ENCODE assay signal across 26 cellular contexts in genomic region chr2:52818958-52819357, GRCh38.
"Had no signal": no experiment of that assay in that cellular context is flagged by ENCODE, and none has a peak within 500 bp of the region (broad histone marks: within the 10 kb centered on the region; RNA-seq: fewer than 3 reads in every experiment).

No MANE protein-coding gene starts in this region.

- DNase-seq: stimulated activated CD4-positive, alpha-beta T cell treated with anti-CD3 and anti-CD28 coated beads, Interleukin-2, amount 100 ng/mL, for 48 hours; stimulated activated CD4-positive, alpha-beta T cell treated with anti-CD3 and anti-CD28 coated beads, Interleukin-4, amount 100 ng/mL, for 1 hour; stimulated activated CD4-positive, alpha-beta T cell treated with anti-CD3 and anti-CD28 coated beads, Interleukin-4, amount 100 ng/mL, for 24 hours; stimulated activated CD4-positive, alpha-beta T cell treated with anti-CD3 and anti-CD28 coated beads, Interleukin-4, amount 100 ng/mL, for 4 hours; stimulated activated CD8-positive, alpha-beta memory T cell treated with anti-CD3 and anti-CD28 coated beads, Interleukin-4, amount 100 ng/mL, for 48 hours; stimulated activated naive B cell treated with anti-CD40 and anti-IgM and Interleukin-4, amounts not matched to agents 10 μg/mL and 1 μg/mL and 100 μg/mL, for 72 hours; stimulated activated naive CD4-positive, alpha-beta T cell; stimulated activated naive CD4-positive, alpha-beta T cell treated with Interleukin-2 at 50 U/mL for 16 hours; stimulated activated naive CD8-positive, alpha-beta T cell treated with anti-CD3 and anti-CD28 coated beads, Interleukin-15, amount 100 ng/mL, for 72 hours; stimulated activated naive CD8-positive, alpha-beta T cell treated with anti-CD3 and anti-CD28 coated beads, Interleukin-15, Interleukin-2, amounts not matched to agents 100 U/mL and 50 U/mL, for 24 hours; stomach; substantia nigra; testis; thyroid gland; tibial artery; transverse colon; trophoblast cell; upper lobe of left lung; upper lobe of right lung; uterus had no signal

- H3K4me3 ChIP-seq: stomach, suprapubic skin, testis, thoracic aorta, thyroid gland, tibial artery, tibial nerve, transverse colon, upper lobe of left lung, upper lobe of right lung, uterus, vagina had no signal

- H3K27me3 ChIP-seq: stomach, suprapubic skin, testis, thyroid gland, tibial artery, tibial nerve, transverse colon, upper lobe of left lung, upper lobe of right lung, uterus, vagina had no signal

- H3K27ac ChIP-seq: stomach, suprapubic skin, testis, thoracic aorta, thyroid gland, tibial artery, tibial nerve, transverse colon, upper lobe of left lung, upper lobe of right lung, uterus, vagina had no signal

- H3K36me3 ChIP-seq: stomach, suprapubic skin, thoracic aorta, thyroid gland, tibial artery, tibial nerve, transverse colon, upper lobe of left lung, upper lobe of right lung, uterus, vagina had no signal

- ATAC-seq: stimulated activated effector memory CD8-positive, alpha-beta T cell treated with anti-CD3 and anti-CD28 coated beads, Interleukin-12 subunit alpha, Interleukin-12 subunit beta, amount 100 ng/mL, for 72 hours; stimulated activated memory B cell treated with anti-CD40 and anti-IgM and Interleukin-4, amounts not matched to agents 10 μg/mL and 1 μg/mL and 100 μg/mL, for 72 hours; stimulated activated naive B cell treated with anti-CD40 and anti-IgM and Interleukin-4, amounts not matched to agents 10 μg/mL and 1 μg/mL and 100 μg/mL, for 72 hours; stimulated activated naive CD8-positive, alpha-beta T cell treated with anti-CD3 and anti-CD28 coated beads, Interleukin-15, amount 100 ng/mL, for 72 hours; stimulated activated naive CD8-positive, alpha-beta T cell treated with anti-CD3 and anti-CD28 coated beads, Interleukin-15, Interleukin-2, amounts not matched to agents 100 U/mL and 50 U/mL, for 24 hours; upper lobe of right lung had no signal

- H3K9me3 ChIP-seq: stomach, suprapubic skin, testis, thoracic aorta, thyroid gland, tibial artery, tibial nerve, transverse colon, upper lobe of left lung, upper lobe of right lung, uterus, vagina had no signal
